In genomic region chr9:4515958-4516375, GRCh38 we compare ENCODE assay signal across 13 cellular contexts. TPM values are rescaled to one million over a fixed set of nuclear protein-coding genes. Genes with fewer than 3 reads are reported as not detected.
DNase-seq lines count a peak whose midpoint lies in the region; ATAC-seq, FAIRE-seq and TF ChIP-seq lines count a peak whose summit lies in the region.
"Had no signal": no experiment of that assay in that cellular context is flagged by ENCODE, and none has a peak within 500 bp of the region (broad histone marks: within the 10 kb centered on the region; RNA-seq: fewer than 3 reads in every experiment).

No MANE protein-coding gene starts in this region.

- H3K4me1 ChIP-seq in lung (ENCODE audit: control insufficient read depth in 2 of 2, insufficient read depth in 2 of 2, low read length in 2 of 2) (peaks cover 0 to 1% of the 10 kb centered on the region in 2 donors), esophagus muscularis mucosa (peaks cover 0 to 5% (median 0%) of the 10 kb centered on the region in 4 donors)
- H3K4me1 ChIP-seq in CD8-positive, alpha-beta memory T cell (ENCODE audit: insufficient read depth, low read length), result no peaks in the 10 kb centered on the region
- H3K4me1 ChIP-seq: tibial artery had no signal

- H3K27me3 Mint-ChIP-seq in CD8-positive, alpha-beta memory T cell, result peaks cover 0 to 4% of the 10 kb centered on the region in 2 donors

- peak overlapping the region in 2 of 8 donors; percentile 10 to 12 for H3K27ac Mint-ChIP-seq in CD8-positive, alpha-beta memory T cell
- H3K27ac Mint-ChIP-seq: activated naive CD4-positive, alpha-beta T cell treated with anti-CD3 and anti-CD28 coated beads, Interleukin-2, amount 50 U/mL, for 72 hours had no signal

- POLR2A ChIA-PET in CD8-positive, alpha-beta memory T cell (lab: Charles Lee), result no interaction called here

- H3K9me3 ChIP-seq in lung (ENCODE audit: control insufficient read depth in 2 of 2, insufficient read depth in 1 of 2, low read length in 1 of 2) (no peaks in the 10 kb centered on the region), esophagus muscularis mucosa (no peaks in the 10 kb centered on the region)
- no peaks in the 10 kb centered on the region for H3K9me3 ChIP-seq in CD8-positive, alpha-beta memory T cell (ENCODE audit: low read length)
- H3K9me3 ChIP-seq: tibial artery had no signal

- H3K27ac ChIP-seq in lung (ENCODE audit: low read depth in 1 of 2, low read length in 1 of 2) (peak overlapping the region in 1 of 2 donors; percentile 20), esophagus muscularis mucosa (replicated peaks in 1 of 4) (no peak overlapping the region)
- no peak overlapping the region for H3K27ac ChIP-seq in CD8-positive, alpha-beta memory T cell (ENCODE audit: low read depth, low read length)
- H3K27ac ChIP-seq: tibial artery had no signal

- H3K4me3 Mint-ChIP-seq in CD8-positive, alpha-beta memory T cell, result no peak overlapping the region

- ATAC-seq in GM21723 (IDR thresholded peaks at IDR 0.05; ENCODE audit: unreplicated experiment) (peak; percentile 47), lung (ENCODE audit: insufficient read depth, low FRiP score) (peak; percentile 49)
- ATAC-seq: activated naive CD4-positive, alpha-beta T cell treated with anti-CD3 and anti-CD28 coated beads, Interleukin-2, amount 50 U/mL, for 72 hours had no signal

- peaks cover 0 to 1% (median 0%) of the 10 kb centered on the region in 5 donors for H3K9me3 Mint-ChIP-seq in CD8-positive, alpha-beta memory T cell

- CTCF ChIA-PET in CD8-positive, alpha-beta memory T cell (lab: Charles Lee), result no interaction called here

- H3K36me3 ChIP-seq in lung (ENCODE audit: control insufficient read depth in 2 of 2, insufficient read depth in 2 of 2, low read length in 2 of 2) (no peaks in the 10 kb centered on the region), esophagus muscularis mucosa (no peaks in the 10 kb centered on the region)
- no peaks in the 10 kb centered on the region for H3K36me3 ChIP-seq in CD8-positive, alpha-beta memory T cell (ENCODE audit: insufficient read depth, low read length)
- H3K36me3 ChIP-seq: tibial artery had no signal

- DNase-seq in GM12891 (ENCODE audit: insufficient read length, low spot score) (no peak), NCI-H446 (lab: John Stamatoyannopoulos, UW) (peak; percentile 35 to 77), lung (ENCODE audit: low spot score) (no peak), esophagus muscularis mucosa (ENCODE audit: extremely low spot score) (no peak), hypothalamus (lab: John Stamatoyannopoulos, UW) (no peak)
- DNase-seq in CD8-positive, alpha-beta memory T cell, result no peak
- no peak for DNase-seq in activated CD4-positive, alpha-beta T cell treated with anti-CD3 and anti-CD28 coated beads for 48 hours
- DNase-seq: COR-L47; NCI-H1048; stimulated activated CD4-positive, alpha-beta T cell treated with anti-CD3 and anti-CD28 coated beads, Interleukin-1b, Interleukin-23, amount 100 ng/mL, for 48 hours; tibial artery had no signal

- intact Hi-C loops in esophagus muscularis mucosa (cut with DNase I), result no loop called here

- peaks cover 11 to 14% (median 11%) of the 10 kb centered on the region in 3 donors for H3K4me1 Mint-ChIP-seq in CD8-positive, alpha-beta memory T cell

- H3K4me3 ChIP-seq in lung (no peak overlapping the region), esophagus muscularis mucosa (no peak overlapping the region)
- H3K4me3 ChIP-seq in CD8-positive, alpha-beta memory T cell (ENCODE audit: low read length), result no peak overlapping the region
- H3K4me3 ChIP-seq: tibial artery had no signal

- TF ChIP-seq POLR2A in GM12891 (IDR thresholded peaks at IDR 0.05; ENCODE audit: low read depth, low read length) (no peak), esophagus muscularis mucosa (IDR thresholded peaks at IDR 0.05; ENCODE audit: low read depth) (no peak)

- TF ChIP-seq EP300 in esophagus muscularis mucosa (IDR thresholded peaks at IDR 0.05), result no peak

- peak; percentile 70 for FAIRE-seq in GM12891 (lab: Jason Lieb, UNC)

- WGBS in lung, 2 donors, result 46 to 70% methylated on average over 1 of the region's 1 CpG
- 30% methylated on average over 1 of the region's 1 CpG for WGBS in esophagus muscularis mucosa

- TF ChIP-seq CTCF in lung (IDR thresholded peaks at IDR 0.05; ENCODE audit: control extremely low read depth, extremely low read depth), result no peak
- no peak for TF ChIP-seq CTCF in esophagus muscularis mucosa (IDR thresholded peaks at IDR 0.05)

- no peaks in the 10 kb centered on the region for H3K36me3 Mint-ChIP-seq in CD8-positive, alpha-beta memory T cell

- H3K27me3 ChIP-seq in lung (ENCODE audit: control insufficient read depth, insufficient read depth) (no peaks in the 10 kb centered on the region), esophagus muscularis mucosa (no peaks in the 10 kb centered on the region)
- no peaks in the 10 kb centered on the region for H3K27me3 ChIP-seq in CD8-positive, alpha-beta memory T cell (ENCODE audit: insufficient read depth, low read length, poor library complexity, severe bottlenecking)
- H3K27me3 ChIP-seq: tibial artery had no signal

TF ChIP-seq in GM12891, 5 proteins besides CTCF, POLR2A, EP300 and RAD21:
- TF ChIP-seq SPI1 (IDR thresholded peaks at IDR 0.05; ENCODE audit: low read depth, low read length), result peak; percentile 86
- no peak for TF ChIP-seq TAF1 (IDR thresholded peaks at IDR 0.05; ENCODE audit: low read depth, low read length)
- no peak for TF ChIP-seq POLR2AphosphoS5 (IDR thresholded peaks at IDR 0.05; ENCODE audit: low read depth, low read length)
- TF ChIP-seq POU2F2 (IDR thresholded peaks at IDR 0.05; ENCODE audit: low read depth, low read length), result no peak
- TF ChIP-seq PAX5 (IDR thresholded peaks at IDR 0.05; ENCODE audit: insufficient read depth, low read length, severe bottlenecking), result no peak
TF ChIP-seq in GM12891: peak in this region for 1.

RNA-seq across cellular contexts. Expression of gene SLC1A1, which starts 25.7 kb away (rescaled TPM):
- polyA plus RNA-seq in GM12891 (2012; ENCODE audit: low read depth, missing spikeins), result 10.4 TPM
- total RNA-seq in lung, result 10 to 100 TPM in 1 of 2 donors, 1 to 10 TPM in 1; 5.3 to 13.8 TPM
- 1 to 10 TPM; 5.1 to 5.6 TPM for polyA plus RNA-seq in lung
- total RNA-seq in CD8-positive, alpha-beta memory T cell, result under 1 TPM in 1 of 2 experiments, not detected in 1; 0.09 TPM
- not detected for polyA plus RNA-seq in CD8-positive, alpha-beta memory T cell
- 1 to 10 TPM; 2.0 to 3.5 (median 2.1) TPM for total RNA-seq in esophagus muscularis mucosa

Comparison
In these comparisons a context has a peak if more than half of its experiments do, and no peak if none do; other contexts are left out.
1. DNase-seq: peak in NCI-H446 (2 of 2); none in GM12891 (single experiment), lung (single experiment), CD8-positive, alpha-beta memory T cell (0 of 5), esophagus muscularis mucosa (single experiment), activated CD4-positive, alpha-beta T cell treated with anti-CD3 and anti-CD28 coated beads for 48 hours (single experiment) and hypothalamus (0 of 51).